Comparison of ENCODE assay signal across 1 cellular context in genomic region chr16:28528463-28528867, GRCh38.
A peak's percentile ranks its signal among the peaks of the same experiment; 100 is the strongest.
TF ChIP-seq lines count a peak whose summit lies in the region.

No MANE protein-coding gene starts in this region.

TF ChIP-seq in HepG2, 621 proteins besides CTCF, POLR2A, EP300 and RAD21 (continued from another document and continues in another):
- TF ChIP-seq ZNF512B (CRISPR knock-in tag; IDR thresholded peaks at IDR 0.05; ENCODE audit: borderline replicate concordance) = no peak
- no peak for TF ChIP-seq THAP8 (CRISPR knock-in tag; IDR thresholded peaks at IDR 0.05; ENCODE audit: borderline replicate concordance)
- peak; percentile 98 for TF ChIP-seq ZNF362 (CRISPR knock-in tag; IDR thresholded peaks at IDR 0.05; ENCODE audit: borderline replicate concordance)
- no peak for TF ChIP-seq ZC3H13 (CRISPR knock-in tag; IDR thresholded peaks at IDR 0.05)
- no peak for TF ChIP-seq ZNF232 (CRISPR knock-in tag; IDR thresholded peaks at IDR 0.05; ENCODE audit: borderline replicate concordance)
- no peak for TF ChIP-seq HMGA1 (CRISPR knock-in tag; conservative IDR thresholded peaks at IDR 0.05)
- no peak for TF ChIP-seq RFX5 (IDR thresholded peaks at IDR 0.05; ENCODE audit: low read depth, low read length)
- TF ChIP-seq EZH2 (conservative IDR thresholded peaks at IDR 0.05; ENCODE audit: low read depth, low read length) = no peak
- no peak for TF ChIP-seq SIX4 (CRISPR knock-in tag; IDR thresholded peaks at IDR 0.05)
- no peak for TF ChIP-seq BCL3 (CRISPR knock-in tag; IDR thresholded peaks at IDR 0.05)
- TF ChIP-seq TP53 (CRISPR knock-in tag; conservative IDR thresholded peaks at IDR 0.05) = no peak
- no peak for TF ChIP-seq SRF (IDR thresholded peaks at IDR 0.05; ENCODE audit: low read depth, low read length)
- 0 out of 2 replicates have a peak, but pooled peaks have one; percentile 14 for TF ChIP-seq ZNF317 (CRISPR knock-in tag; IDR thresholded peaks at IDR 0.05)
- TF ChIP-seq MAF1 (CRISPR knock-in tag; IDR thresholded peaks at IDR 0.05; ENCODE audit: borderline replicate concordance) = no peak
- 0 out of 2 replicates have a peak, but pooled peaks have one; percentile 32 for TF ChIP-seq CSRNP1 (CRISPR knock-in tag; IDR thresholded peaks at IDR 0.05)
- peak; percentile 46; the same call in 1 of the 2 replicates for TF ChIP-seq SAP130 (CRISPR knock-in tag; IDR thresholded peaks at IDR 0.05; ENCODE audit: low read depth)
- TF ChIP-seq E2F5 (CRISPR knock-in tag; conservative IDR thresholded peaks at IDR 0.05) = no peak
- TF ChIP-seq ZNF577 (CRISPR knock-in tag; IDR thresholded peaks at IDR 0.05; ENCODE audit: borderline replicate concordance, low read depth) = no peak
- TF ChIP-seq LCORL (IDR thresholded peaks at IDR 0.05) = no peak
- peak; percentile 81; the same call in 1 of the 2 replicates for TF ChIP-seq LCORL (CRISPR knock-in tag; IDR thresholded peaks at IDR 0.05)
- TF ChIP-seq KDM5A (IDR thresholded peaks at IDR 0.05; ENCODE audit: borderline replicate concordance, low read length) = no peak
- TF ChIP-seq POLR2AphosphoS2 (IDR thresholded peaks at IDR 0.05; ENCODE audit: low read depth, low read length) = no peak
- TF ChIP-seq ZSCAN25 (CRISPR knock-in tag; IDR thresholded peaks at IDR 0.05) = peak; percentile 26; the same call in 1 of the 2 replicates
- TF ChIP-seq KIAA2018 (CRISPR knock-in tag; IDR thresholded peaks at IDR 0.05; ENCODE audit: borderline replicate concordance) = no peak
- TF ChIP-seq ZNF589 (CRISPR knock-in tag; conservative IDR thresholded peaks at IDR 0.05) = no peak
- TF ChIP-seq ZBTB40 (IDR thresholded peaks at IDR 0.05) = no peak
- no peak for TF ChIP-seq ZBTB40 (CRISPR knock-in tag; IDR thresholded peaks at IDR 0.05)
- TF ChIP-seq ISL2 (CRISPR knock-in tag; IDR thresholded peaks at IDR 0.05) = peak; percentile 40; the same call in 1 of the 2 replicates
